In the genomic region with DNA sequence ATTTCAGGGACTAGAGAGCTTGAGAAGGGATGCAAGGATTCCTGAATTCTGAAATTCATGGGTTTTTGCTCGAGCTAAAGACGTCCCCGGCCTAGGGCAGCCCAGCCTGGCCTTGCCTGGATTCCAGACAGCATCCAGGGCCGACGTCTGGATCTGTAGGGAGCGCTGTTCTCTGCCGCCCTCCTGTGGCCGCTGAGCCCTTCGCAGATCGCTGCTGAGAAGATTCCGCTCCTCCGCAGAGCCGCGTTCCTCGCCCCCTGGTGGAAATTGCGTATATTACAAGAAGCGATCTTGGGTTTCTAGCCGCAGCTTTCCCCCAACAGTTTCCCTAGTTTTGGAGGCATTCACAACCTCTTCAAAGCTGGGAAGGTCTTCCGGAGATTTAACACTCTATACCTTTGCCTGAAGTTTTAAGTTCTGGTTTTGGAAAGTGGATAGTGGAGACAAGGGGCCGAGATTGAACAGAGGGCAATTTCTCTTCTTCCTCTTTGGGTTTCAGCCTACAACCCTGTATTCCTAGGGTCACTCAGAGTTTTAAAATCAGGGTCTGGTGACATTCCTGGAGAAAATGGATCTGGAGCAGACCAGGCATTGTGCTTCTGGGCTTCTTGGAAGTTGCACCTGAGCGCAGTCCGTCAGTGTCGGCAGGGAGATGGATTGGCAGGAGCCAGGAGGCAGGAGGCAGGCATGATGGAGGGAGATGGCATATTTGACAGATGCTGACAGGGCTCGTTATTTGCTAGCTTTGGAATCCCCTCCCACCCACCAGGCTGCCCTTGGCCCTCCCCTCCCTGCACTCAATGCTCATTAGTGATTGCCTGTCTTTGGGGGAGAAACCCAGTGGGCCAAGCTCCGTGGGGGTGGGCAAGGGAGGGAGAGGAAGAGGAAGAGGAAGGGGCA, we compare ENCODE assay signal across 8 cellular contexts. TPM values are rescaled to one million over a fixed set of nuclear protein-coding genes. Genes with fewer than 3 reads are reported as not detected.
DNase-seq lines count a peak whose midpoint lies in the region; ATAC-seq and TF ChIP-seq lines count a peak whose summit lies in the region.

No MANE protein-coding gene starts in this region.

- H3K9me3 Mint-ChIP-seq in activated B cell treated with CpG ODN at 0.5 μM for 24 hours = no peaks in the 10 kb centered on the region

- POLR2A ChIA-PET in HEK293T (lab: Yijun Ruan, JAX) = interaction anchor here (0.6 to 2.0 kb wide), 9 partner anchors 11 to 71 kb away, joined by 3 to 10 read pairs (median 4); a partner anchor contains a TSS
- POLR2A ChIA-PET in activated B cell treated with CpG ODN at 0.5 μM for 24 hours (lab: Charles Lee) = no interaction called here

- H3K27me3 Mint-ChIP-seq in activated B cell treated with CpG ODN at 0.5 μM for 24 hours = peaks cover 40% of the 10 kb centered on the region

- peak; percentile 75 for ATAC-seq in activated B cell treated with CpG ODN at 0.5 μM for 24 hours (ENCODE audit: low read depth)
- no peak for ATAC-seq in HG03039 (IDR thresholded peaks at IDR 0.05; ENCODE audit: unreplicated experiment)

- H3K4me3 Mint-ChIP-seq in activated B cell treated with CpG ODN at 0.5 μM for 24 hours = peak overlapping the region; percentile 44

- in situ Hi-C loops in T47D (cut with HindIII; ENCODE audit: low pct_unique_long_range_greater_than_20kb, low sequenced_read_pairs) = no loop called here

- peak; percentile 72 for DNase-seq in CMK (ENCODE audit: low read depth)
- DNase-seq in HEK293T (ENCODE audit: extremely low spot score) = peak; percentile 90
- peak; percentile 84 for DNase-seq in NCI-H2227 treated with DMSO at 0.1 percent for 48 hours (lab: John Stamatoyannopoulos, UW)
- DNase-seq in activated B cell treated with CpG ODN at 0.5 μM for 24 hours = peak; percentile 70
- DNase-seq in T47D (ENCODE audit: low read depth in 1 of 2, low spot score in 1 of 2) = peak; percentile 90 to 93
- peak; percentile 96 for DNase-seq in inferior parietal cortex (ENCODE audit: extremely low spot score)
- DNase-seq in stimulated activated CD4-positive, alpha-beta T cell treated with anti-CD3 and anti-CD28 coated beads, Interleukin-12 subunit alpha, Interleukin-12 subunit beta, amount 100 ng/mL, for 4 hours = peak; percentile 83

- no peaks in the 10 kb centered on the region for H3K36me3 Mint-ChIP-seq in activated B cell treated with CpG ODN at 0.5 μM for 24 hours (ENCODE audit: low read depth)

- peaks cover 18% of the 10 kb centered on the region for H3K4me1 Mint-ChIP-seq in activated B cell treated with CpG ODN at 0.5 μM for 24 hours

- TF ChIP-seq CTCF in activated B cell treated with CpG ODN at 0.5 μM for 24 hours (IDR thresholded peaks at IDR 0.05) = peak; percentile 100

- intact Hi-C loops in activated B cell treated with CpG ODN at 0.5 μM for 24 hours (cut with micrococcal nuclease) = loop anchor here (1.0 to 5.0 kb wide), 4 partner anchors 10 to 445 kb away; a partner anchor contains a TSS

- CTCF ChIA-PET in HEK293T (lab: Yijun Ruan, JAX) (interaction anchor here (0.6 to 6.4 kb wide), 28 partner anchors 9 to 248 kb away, joined by 3 to 129 read pairs (median 4); a partner anchor contains a TSS), activated B cell treated with CpG ODN at 0.5 μM for 24 hours (lab: Charles Lee) (interaction anchor here (1.0 to 6.2 kb wide), 17 partner anchors 8 to 445 kb away, joined by 3 to 138 read pairs (median 5); a partner anchor contains a TSS)

- peak overlapping the region; percentile 57 for H3K27ac Mint-ChIP-seq in activated B cell treated with CpG ODN at 0.5 μM for 24 hours

TF ChIP-seq in HEK293T, 16 proteins besides CTCF, POLR2A, EP300 and RAD21:
- TF ChIP-seq SUZ12 (IDR thresholded peaks at IDR 0.05) = no peak
- TF ChIP-seq SP1 (IDR thresholded peaks at IDR 0.05) = no peak
- TF ChIP-seq HDGF (IDR thresholded peaks at IDR 0.05; ENCODE audit: borderline replicate concordance) = no peak
- TF ChIP-seq, protein P1, sequence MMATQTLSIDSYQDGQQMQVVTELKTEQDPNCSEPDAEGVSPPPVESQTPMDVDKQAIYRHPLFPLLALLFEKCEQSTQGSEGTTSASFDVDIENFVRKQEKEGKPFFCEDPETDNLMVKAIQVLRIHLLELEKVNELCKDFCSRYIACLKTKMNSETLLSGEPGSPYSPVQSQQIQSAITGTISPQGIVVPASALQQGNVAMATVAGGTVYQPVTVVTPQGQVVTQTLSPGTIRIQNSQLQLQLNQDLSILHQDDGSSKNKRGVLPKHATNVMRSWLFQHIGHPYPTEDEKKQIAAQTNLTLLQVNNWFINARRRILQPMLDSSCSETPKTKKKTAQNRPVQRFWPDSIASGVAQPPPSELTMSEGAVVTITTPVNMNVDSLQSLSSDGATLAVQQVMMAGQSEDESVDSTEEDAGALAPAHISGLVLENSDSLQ (IDR thresholded peaks at IDR 0.05) = no peak
- no peak for TF ChIP-seq ELF4 (IDR thresholded peaks at IDR 0.05)
- no peak for TF ChIP-seq FOXA1 (IDR thresholded peaks at IDR 0.05)
- TF ChIP-seq FOXM1 (IDR thresholded peaks at IDR 0.05; ENCODE audit: borderline replicate concordance) = no peak
- no peak for TF ChIP-seq L3MBTL2 (conservative IDR thresholded peaks at IDR 0.05)
- TF ChIP-seq FOXK2 (IDR thresholded peaks at IDR 0.05) = no peak
- no peak for TF ChIP-seq ARNT (IDR thresholded peaks at IDR 0.05)
- TF ChIP-seq TARDBP (IDR thresholded peaks at IDR 0.05) = no peak
- no peak for TF ChIP-seq LEF1 (IDR thresholded peaks at IDR 0.05; ENCODE audit: borderline replicate concordance)
- no peak for TF ChIP-seq CTBP1 (IDR thresholded peaks at IDR 0.05; ENCODE audit: borderline replicate concordance)
- TF ChIP-seq BHLHE40 (IDR thresholded peaks at IDR 0.05; ENCODE audit: borderline replicate concordance) = no peak
- TF ChIP-seq NFRKB (IDR thresholded peaks at IDR 0.05) = no peak
- TF ChIP-seq ZNF384 (IDR thresholded peaks at IDR 0.05) = no peak

RNA-seq across cellular contexts. Expression of a gene that starts 4.9 kb away (rescaled TPM):
- not detected in 2 replicates for total RNA-seq in activated B cell treated with CpG ODN at 0.5 μM for 24 hours

RNA-seq across cellular contexts. Expression of a gene that starts 19.6 kb away (rescaled TPM):
- total RNA-seq in activated B cell treated with CpG ODN at 0.5 μM for 24 hours = 44.2 and 59.5 TPM in 2 replicates
